Comparison of ENCODE assay signal across 28 cellular contexts in the genomic region with DNA sequence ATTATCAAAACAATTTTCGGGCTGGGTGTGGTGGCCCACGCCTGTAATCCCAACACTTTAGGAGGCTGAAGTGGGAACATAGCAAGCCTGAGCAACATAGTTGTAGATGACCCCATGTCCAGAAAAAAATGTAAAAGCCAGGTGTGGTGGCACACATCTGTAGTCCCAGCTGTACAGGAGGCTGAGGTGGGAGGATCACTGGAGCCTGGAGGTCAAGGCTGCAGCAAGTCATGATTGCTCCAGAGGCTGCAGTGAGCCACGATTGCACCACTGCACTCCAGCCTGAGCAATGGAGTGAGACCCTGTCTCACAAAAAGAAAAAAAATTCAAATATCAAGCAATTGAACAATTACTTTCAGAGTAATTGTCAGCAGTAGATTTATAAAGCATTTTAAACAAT. TPM values are rescaled to one million over a fixed set of nuclear protein-coding genes. Genes with fewer than 3 reads are reported as not detected.
A peak's percentile ranks its signal among the peaks of the same experiment; 100 is the strongest.
DNase-seq lines count a peak whose midpoint lies in the region; ATAC-seq, FAIRE-seq and TF ChIP-seq lines count a peak whose summit lies in the region.
"Had no signal": no experiment of that assay in that cellular context is flagged by ENCODE, and none has a peak within 500 bp of the region (broad histone marks: within the 10 kb centered on the region; RNA-seq: fewer than 3 reads in every experiment).

No MANE protein-coding gene starts in this region.

- SMC1A ChIA-PET in GM12878 (lab: Charles Lee; ENCODE audit: uncharacterized antibody, unreplicated experiment) = no interaction called here

- H3K27ac ChIP-seq in left ventricle myocardium inferior (replicated peaks) (peak overlapping the region; percentile 87), right atrium auricular region (no peak overlapping the region), GM12878 (ENCODE audit: control insufficient read depth, insufficient read depth) (no peak overlapping the region), H1 (ENCODE audit: low read depth, low read length) (no peak overlapping the region)
- H3K27ac ChIP-seq: BLaER1 had no signal

- POLR2A ChIA-PET in GM12878 (lab: Charles Lee) (no interaction called here), H1 (lab: Charles Lee; ENCODE audit: partially characterized antibody) (interaction anchor here (1.3 kb wide), 1 partner anchor 36 kb away, joined by 4 read pairs; no protein-coding TSS in a partner anchor)

- no peak overlapping the region for H2BK120ac ChIP-seq in H1 (replicated peaks; ENCODE audit: low read depth, low read length)

- TF ChIP-seq EP300 in GM12878 (IDR thresholded peaks at IDR 0.05; ENCODE audit: borderline replicate concordance in 1 of 2, control insufficient read depth in 1 of 2, low read depth in 2 of 2, low read length in 2 of 2) (no peak), H1 (IDR thresholded peaks at IDR 0.05; ENCODE audit: borderline replicate concordance in 1 of 2, low read depth in 2 of 2, low read length in 2 of 2) (no peak)

- no peaks in the 10 kb centered on the region for H3K36me3 ChIP-seq in left ventricle myocardium inferior
- no peaks in the 10 kb centered on the region for H3K36me3 ChIP-seq in right atrium auricular region
- H3K36me3 ChIP-seq in GM12878 (ENCODE audit: control insufficient read depth in 2 of 2, insufficient read depth in 2 of 2, low read length in 1 of 2) = no peaks in the 10 kb centered on the region
- no peaks in the 10 kb centered on the region for H3K36me3 ChIP-seq in H1 (ENCODE audit: control insufficient read depth in 2 of 4, insufficient read depth in 4 of 4, low read length in 3 of 4)
- H3K36me3 ChIP-seq: BE2C, BLaER1 had no signal

- H2BK12ac ChIP-seq in H1 (ENCODE audit: low read depth, low read length) = no peak overlapping the region

- H2BK15ac ChIP-seq in H1 (ENCODE audit: low read length) = no peak overlapping the region

- no peak overlapping the region for H3K23ac ChIP-seq in H1 (ENCODE audit: insufficient read length)

- H3K4me3 ChIP-seq in left ventricle myocardium inferior = no peak overlapping the region
- no peak overlapping the region for H3K4me3 ChIP-seq in right atrium auricular region
- H3K4me3 ChIP-seq in GM12878 = no peak overlapping the region
- H3K4me3 ChIP-seq in H1 (ENCODE audit: extremely low read depth in 1 of 4, insufficient read depth in 2 of 4, low read depth in 3 of 4, low read length in 4 of 4) = no peak overlapping the region
- H3K4me3 ChIP-seq: BLaER1 had no signal

- FAIRE-seq in GM12878 (lab: Jason Lieb, UNC) = no peak
- no peak for FAIRE-seq in H1 (lab: Jason Lieb, UNC)
- FAIRE-seq: A204.1, GM12891, GM19239 had no signal

- H4K5ac ChIP-seq in H1 (ENCODE audit: insufficient read length, low read depth, low read length) = no peak overlapping the region

- TF ChIP-seq POLR2A in GM12878 (IDR thresholded peaks at IDR 0.05; ENCODE audit: low read depth, low read length) (no peak), H1 (IDR thresholded peaks at IDR 0.05; ENCODE audit: control extremely low read depth in 1 of 2, low read depth in 2 of 2, low read length in 2 of 2) (no peak)

- peaks cover 6% of the 10 kb centered on the region for H3K27me3 ChIP-seq in left ventricle myocardium inferior (ENCODE audit: low read depth)
- H3K27me3 ChIP-seq in right atrium auricular region = no peaks in the 10 kb centered on the region
- peaks cover 2% of the 10 kb centered on the region in 2 experiments; a peak in 3 of 4 replicates for H3K27me3 ChIP-seq in GM12878 (replicated peaks in 1 of 2; ENCODE audit: control insufficient read depth in 2 of 2, insufficient read depth in 2 of 2, low read length in 1 of 2)
- no peaks in the 10 kb centered on the region for H3K27me3 ChIP-seq in H1 (replicated peaks in 1 of 4; ENCODE audit: control insufficient read depth in 3 of 4, extremely low read depth in 1 of 4, insufficient read depth in 3 of 4, low read length in 3 of 4)
- H3K27me3 ChIP-seq: BE2C had no signal

- RAD21 ChIA-PET in GM12878 (lab: Charles Lee; ENCODE audit: unreplicated experiment) = interaction anchor here (0.6 kb wide), 1 partner anchor 20 kb away, joined by 3 read pairs; no protein-coding TSS in a partner anchor

- H3K9ac ChIP-seq in GM12878 (ENCODE audit: control insufficient read depth, insufficient read depth, low read length) (no peak overlapping the region), H1 (replicated peaks in 1 of 4; ENCODE audit: extremely low read depth in 1 of 4, low read depth in 3 of 4, low read length in 3 of 4) (no peak overlapping the region)
- H3K9ac ChIP-seq: BLaER1 had no signal

- no peak overlapping the region for H2AK5ac ChIP-seq in H1 (ENCODE audit: low read depth, low read length)

- WGBS in GM12878 (ENCODE audit: insufficient coverage, insufficient replicate concordance, low lambda C conversion rate, missing lambda C conversion rate) = 34% methylated on average over 3 of the region's 3 CpGs
- 94% methylated on average over 3 of the region's 3 CpGs; no CpG with 5 or more reads in 1 of the 2 experiments for WGBS in H1 (ENCODE audit: extremely low coverage in 1 of 2, insufficient coverage in 1 of 2, insufficient read length in 1 of 2, insufficient replicate concordance in 2 of 2, low coverage in 1 of 2, low lambda C conversion rate in 2 of 2, missing lambda C conversion rate in 1 of 2), 2 experiments

- intact Hi-C loops in left ventricle myocardium inferior (cut with micrococcal nuclease) (no loop called here), GM12878 (cut with micrococcal nuclease; ENCODE audit: unreplicated experiment) (no loop called here)

- no peak overlapping the region for H3K4ac ChIP-seq in H1 (replicated peaks; ENCODE audit: insufficient read length, low read depth, low read length)

- H3K79me2 ChIP-seq in GM12878 (ENCODE audit: control insufficient read depth, insufficient read depth, low read length) = no peaks in the 10 kb centered on the region
- no peaks in the 10 kb centered on the region for H3K79me2 ChIP-seq in H1 (ENCODE audit: control insufficient read depth in 1 of 2, insufficient read depth in 2 of 2, low read length in 2 of 2)

- H4K8ac ChIP-seq in H1 (ENCODE audit: extremely low read depth, insufficient read depth, low read length) = peak overlapping the region; percentile 37; the same call in 1 of the 2 replicates

- no peak overlapping the region for H4K91ac ChIP-seq in H1 (replicated peaks; ENCODE audit: insufficient read length, low read length)

- H3K79me1 ChIP-seq in H1 (ENCODE audit: low read depth, low read length) = no peaks in the 10 kb centered on the region

- CTCF ChIA-PET in GM12878 (lab: Yijun Ruan, JAX) (no interaction called here), H1 (lab: Charles Lee; ENCODE audit: partially characterized antibody) (interaction anchor here (0.8 to 8.8 kb wide), 6 partner anchors 10 to 41 kb away, joined by 3 to 51 read pairs (median 9); no protein-coding TSS in a partner anchor)

- H3K4me2 ChIP-seq in GM12878 (ENCODE audit: control insufficient read depth, insufficient read depth) = no peak overlapping the region
- no peak overlapping the region for H3K4me2 ChIP-seq in H1 (ENCODE audit: insufficient read depth in 1 of 2, low read depth in 2 of 2, low read length in 2 of 2)
- H3K4me2 ChIP-seq: BLaER1 had no signal

- H4K20me1 ChIP-seq in GM12878 (ENCODE audit: control insufficient read depth, insufficient read depth) (no peaks in the 10 kb centered on the region), H1 (replicated peaks in 1 of 2; ENCODE audit: control insufficient read depth in 1 of 2, insufficient read depth in 2 of 2, low read length in 2 of 2) (no peaks in the 10 kb centered on the region)
- H4K20me1 ChIP-seq: BLaER1 had no signal

- H3K56ac ChIP-seq in H1 (replicated peaks; ENCODE audit: insufficient read length, low read depth, low read length) = no peak overlapping the region

- no peak overlapping the region for H2BK20ac ChIP-seq in H1 (ENCODE audit: low read length)

- no peak overlapping the region for H3K14ac ChIP-seq in H1 (ENCODE audit: insufficient read length)

- H3K23me2 ChIP-seq in H1 (ENCODE audit: low read depth, low read length) = no peaks in the 10 kb centered on the region

- H3K9me3 ChIP-seq in left ventricle myocardium inferior (replicated peaks) = no peaks in the 10 kb centered on the region
- no peaks in the 10 kb centered on the region for H3K9me3 ChIP-seq in right atrium auricular region
- no peaks in the 10 kb centered on the region for H3K9me3 ChIP-seq in GM12878 (replicated peaks; ENCODE audit: control insufficient read depth, insufficient read depth, low read length)
- no peaks in the 10 kb centered on the region for H3K9me3 ChIP-seq in H1 (ENCODE audit: insufficient read depth in 2 of 2, low read depth in 1 of 2, low read length in 1 of 2)
- H3K9me3 ChIP-seq: BE2C, BLaER1 had no signal

- in situ Hi-C loops in GM12878 (cut with MboI) = no loop called here

- BruUV-seq in GM12878 (replicated peaks; lab: Mats Ljungman, UMichigan) = no TSS peak

- no peak overlapping the region for H2BK5ac ChIP-seq in H1 (ENCODE audit: low read depth, low read length)

- no peak overlapping the region for H3K18ac ChIP-seq in H1 (ENCODE audit: extremely low read depth, low read length)

- DNase-seq in left ventricle myocardium inferior (no peak), right atrium auricular region (ENCODE audit: low spot score) (no peak), GM12878 (ENCODE audit: low read depth, low spot score) (no peak), H1 (ENCODE audit: low read depth in 1 of 2, low spot score in 2 of 2) (no peak), midbrain (lab: John Stamatoyannopoulos, UW) (no peak)
- no peak for DNase-seq in NK-92 treated with Interleukin-12 subunit alpha and Interleukin-12 subunit beta, amount 100 ng/mL, for 24 hours (lab: John Stamatoyannopoulos, UW)
- DNase-seq: 8988T; ACHN; BE2C; C1 segment of cervical spinal cord; CD4-positive, alpha-beta memory T cell; CD4-positive, CD25-positive, alpha-beta regulatory T cell; CD8-positive, alpha-beta memory T cell; COR-L47; DMS 273 treated with DMSO at 0.1 percent for 48 hours; DMS153; DMS53; DMS79; DND-41; EL; GDM1 had no signal

- TF ChIP-seq CTCF in left ventricle myocardium inferior (IDR thresholded peaks at IDR 0.05; ENCODE audit: borderline replicate concordance) (no peak), right atrium auricular region (IDR thresholded peaks at IDR 0.05) (no peak), GM12878 (IDR thresholded peaks at IDR 0.05 in 2 of 3, conservative IDR thresholded peaks at IDR 0.05 in 1 of 3; ENCODE audit: control insufficient read depth in 2 of 3, extremely low read depth in 1 of 3, insufficient read depth in 1 of 3, low read depth in 3 of 3, low read length in 3 of 3) (no peak), H1 (IDR thresholded peaks at IDR 0.05; ENCODE audit: control extremely low read depth in 1 of 3, insufficient read depth in 1 of 3, low read depth in 1 of 3, low read length in 3 of 3) (no peak)

- H3K4me1 ChIP-seq in left ventricle myocardium inferior (peaks cover 44% of the 10 kb centered on the region), right atrium auricular region (peaks cover 0 to 25% of the 10 kb centered on the region in 2 donors), GM12878 (ENCODE audit: control insufficient read depth, insufficient read depth, low read length) (no peaks in the 10 kb centered on the region), H1 (replicated peaks in 1 of 4; ENCODE audit: control insufficient read depth in 3 of 4, insufficient read depth in 4 of 4, low read length in 3 of 4) (no peaks in the 10 kb centered on the region)
- H3K4me1 ChIP-seq: BE2C, BLaER1 had no signal

- ATAC-seq in GM12878 = no peak

- TF ChIP-seq RAD21 in GM12878 (IDR thresholded peaks at IDR 0.05; ENCODE audit: insufficient read depth, low read depth, low read length) (no peak), H1 (IDR thresholded peaks at IDR 0.05 in 1 of 2, conservative IDR thresholded peaks at IDR 0.05 in 1 of 2; ENCODE audit: low read depth in 2 of 2, low read length in 2 of 2) (no peak)

- H2AFZ ChIP-seq in GM12878 (ENCODE audit: control insufficient read depth, low read depth, low read length) (no peak overlapping the region), H1 (ENCODE audit: low read length) (no peak overlapping the region)

RNA-seq across cellular contexts. Expression of gene PAQR9, which starts 8.0 kb away (rescaled TPM):
- total RNA-seq in left ventricle myocardium inferior (15.3 TPM), right atrium auricular region (10 to 100 TPM in 1 of 2 donors, 1 to 10 TPM in 1; 5.7 to 23.0 TPM), GM12878 (2014; rRNA removed) (not detected in 2 replicates), GM12878 (2014; rRNA removed; fragmentation: Illumina TruSeq; extraction: Trizol) (not detected in 2 replicates), GM12878 (2021) (not detected in 2 replicates)
- not detected in 2 replicates for total RNA-seq in GM12878 (2013; cell fraction: nucleolus; rRNA removed)
- not detected for polyA plus RNA-seq in GM12878 (2011; ENCODE audit: low read depth)
- polyA plus RNA-seq in GM12878 (2011; rRNA removed) (not detected in 2 replicates), GM12878 (2014; fragmentation: Illumina TruSeq; extraction: Trizol) (not detected in 2 replicates), GM12878 (2014; fragmentation: Nextera tagmentation; extraction: Ambion mirVana) (not detected), GM12878 (2014; rRNA removed) (not detected in 2 replicates), GM12878 (2016; fragmentation: Nextera tagmentation; extraction: Ambion mirVana) (not detected), H1 (2011; rRNA removed) (5.2 and 7.5 TPM in 2 replicates)
- polyA plus RNA-seq in GM12878 (2011; cell fraction: cytosol; rRNA removed) = not detected in 2 replicates
- not detected in 2 replicates for polyA plus RNA-seq in GM12878 (2011; cell fraction: nucleus; rRNA removed)
- polyA plus RNA-seq in GM12878 (2012) = not detected in 2 replicates
- 0.05 TPM in 1 of 2 replicates, not detected in the other for polyA minus RNA-seq in GM12878 (2011; rRNA and poly(A)+ RNA removed)
- not detected in 2 replicates for polyA minus RNA-seq in GM12878 (2011; cell fraction: cytosol; rRNA and poly(A)+ RNA removed)
- polyA minus RNA-seq in GM12878 (2011; cell fraction: nucleus; rRNA and poly(A)+ RNA removed) = 0.12 TPM in 1 of 2 replicates, not detected in the other
- total RNA-seq in H1 (2021; fragmentation: NEBNext Ultra II Directional; extraction: Animal tissue kit (Norgen Biotek cat#: 25700)) = 2.6 and 2.7 TPM in 2 replicates
- polyA plus RNA-seq in H1 (2011; cell fraction: cytosol; rRNA removed) = 4.0 TPM
- 5.0 TPM for polyA plus RNA-seq in H1 (2011; cell fraction: nucleus; rRNA removed)
- 2.0 to 2.5 TPM (median 2.3 TPM) in 4 replicates for polyA plus RNA-seq in H1 (2012, experiment 1 of 2)
- 2.1 TPM for polyA plus RNA-seq in H1 (2012, experiment 2 of 2)
- polyA plus RNA-seq in H1 (2013, experiment 1 of 2) = 1.9 TPM
- polyA plus RNA-seq in H1 (2013, experiment 2 of 2) = 2.1 TPM
- polyA minus RNA-seq in H1 (2011; rRNA and poly(A)+ RNA removed) = 4.9 and 5.2 TPM in 2 replicates
- 2.3 TPM for polyA minus RNA-seq in H1 (2011; cell fraction: cytosol; rRNA and poly(A)+ RNA removed)
- 10.7 TPM for polyA minus RNA-seq in H1 (2011; cell fraction: nucleus; rRNA and poly(A)+ RNA removed)
- total RNA-seq: CD4-positive, alpha-beta memory T cell; CD4-positive, CD25-positive, alpha-beta regulatory T cell; CD8-positive, alpha-beta memory T cell; G401 had no signal
- polyA plus RNA-seq: AG04450; CD14-positive monocyte; CD4-positive, alpha-beta memory T cell; CD4-positive, CD25-positive, alpha-beta regulatory T cell; CD8-positive, alpha-beta memory T cell had no signal

RNA-seq across cellular contexts. Expression of gene U2SURP, which starts 29.9 kb away (rescaled TPM):
- total RNA-seq in left ventricle myocardium inferior (43.7 TPM), right atrium auricular region (10 to 100 TPM; 26.3 to 33.7 TPM), GM12878 (2014; rRNA removed) (104 and 128 TPM in 2 replicates), GM12878 (2014; rRNA removed; fragmentation: Illumina TruSeq; extraction: Trizol) (187 and 192 TPM in 2 replicates), GM12878 (2021) (143 and 144 TPM in 2 replicates)
- total RNA-seq in GM12878 (2013; cell fraction: nucleolus; rRNA removed) = 539 and 552 TPM in 2 replicates
- polyA plus RNA-seq in GM12878 (2011; ENCODE audit: low read depth) = 81.1 TPM
- polyA plus RNA-seq in GM12878 (2011; rRNA removed) (117 and 205 TPM in 2 replicates), GM12878 (2014; fragmentation: Illumina TruSeq; extraction: Trizol) (154 and 191 TPM in 2 replicates), GM12878 (2014; fragmentation: Nextera tagmentation; extraction: Ambion mirVana) (100 to 1,000 TPM; 146 to 277 TPM), GM12878 (2014; rRNA removed) (64.6 and 76.3 TPM in 2 replicates), GM12878 (2016; fragmentation: Nextera tagmentation; extraction: Ambion mirVana) (100 to 1,000 TPM; 154 to 168 TPM), H1 (2011; rRNA removed) (14.4 and 22.2 TPM in 2 replicates)
- 22.2 and 22.7 TPM in 2 replicates for polyA plus RNA-seq in GM12878 (2011; cell fraction: cytosol; rRNA removed)
- 130 and 170 TPM in 2 replicates for polyA plus RNA-seq in GM12878 (2011; cell fraction: nucleus; rRNA removed)
- polyA plus RNA-seq in GM12878 (2012) = 59.2 and 68.7 TPM in 2 replicates
- 55.0 and 121 TPM in 2 replicates for polyA minus RNA-seq in GM12878 (2011; rRNA and poly(A)+ RNA removed)
- 26.6 and 40.2 TPM in 2 replicates for polyA minus RNA-seq in GM12878 (2011; cell fraction: cytosol; rRNA and poly(A)+ RNA removed)
- 102 and 147 TPM in 2 replicates for polyA minus RNA-seq in GM12878 (2011; cell fraction: nucleus; rRNA and poly(A)+ RNA removed)
- total RNA-seq in H1 (2021; fragmentation: NEBNext Ultra II Directional; extraction: Animal tissue kit (Norgen Biotek cat#: 25700)) = 160 and 167 TPM in 2 replicates
- 39.7 TPM for polyA plus RNA-seq in H1 (2011; cell fraction: cytosol; rRNA removed)
- 33.7 TPM for polyA plus RNA-seq in H1 (2011; cell fraction: nucleus; rRNA removed)
- 63.6 to 190 TPM (median 81.1 TPM) in 4 replicates for polyA plus RNA-seq in H1 (2012, experiment 1 of 2)
- polyA plus RNA-seq in H1 (2012, experiment 2 of 2) = 7.5 TPM
- polyA plus RNA-seq in H1 (2013, experiment 1 of 2) = 168 TPM
- 146 TPM for polyA plus RNA-seq in H1 (2013, experiment 2 of 2)
- polyA minus RNA-seq in H1 (2011; rRNA and poly(A)+ RNA removed) = 86.4 and 112 TPM in 2 replicates
- polyA minus RNA-seq in H1 (2011; cell fraction: cytosol; rRNA and poly(A)+ RNA removed) = 52.3 TPM
- polyA minus RNA-seq in H1 (2011; cell fraction: nucleus; rRNA and poly(A)+ RNA removed) = 151 TPM
